Comparison of ENCODE assay signal across 13 cellular contexts in the genomic region with DNA sequence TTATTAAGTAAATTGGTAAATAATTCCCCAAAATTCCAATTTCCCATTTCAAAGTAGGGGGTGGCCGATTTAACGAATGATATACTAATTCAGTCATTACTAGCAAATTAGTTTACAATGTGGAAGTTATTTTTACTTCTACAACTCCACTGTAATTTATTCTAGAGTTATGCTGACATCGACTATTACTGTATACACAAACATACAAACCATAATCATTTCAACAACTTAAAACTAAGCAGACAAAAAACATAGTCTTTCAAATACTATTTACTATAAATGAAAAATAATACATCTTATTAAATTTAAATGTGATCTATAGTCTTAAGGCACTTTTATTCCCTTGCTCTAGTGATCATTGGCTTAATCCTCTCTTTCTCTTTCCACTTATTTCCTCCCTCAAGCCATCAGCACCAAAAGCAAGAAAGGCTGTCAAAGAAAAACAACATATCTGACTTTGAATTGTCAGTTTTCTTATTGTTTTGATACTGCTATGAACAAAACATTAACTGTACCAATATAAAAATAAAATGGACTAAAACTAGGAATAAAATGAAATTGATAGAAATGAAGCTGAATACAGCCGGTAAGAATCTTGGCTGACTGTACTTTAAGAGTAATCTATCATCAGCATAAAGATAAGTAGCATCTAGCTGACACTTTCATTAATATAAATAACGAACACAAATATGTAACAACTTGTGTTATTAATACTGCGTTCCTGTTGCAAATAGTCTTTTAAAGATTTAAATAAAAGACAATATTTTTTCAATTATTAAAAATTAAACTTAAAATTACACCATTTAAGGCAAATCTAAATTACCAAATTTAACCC. TPM values are rescaled to one million over a fixed set of nuclear protein-coding genes. Genes with fewer than 3 reads are reported as not detected.
DNase-seq lines count a peak whose midpoint lies in the region; ATAC-seq, FAIRE-seq and TF ChIP-seq lines count a peak whose summit lies in the region.
"Had no signal": no experiment of that assay in that cellular context is flagged by ENCODE, and none has a peak within 500 bp of the region (broad histone marks: within the 10 kb centered on the region; RNA-seq: fewer than 3 reads in every experiment).

No MANE protein-coding gene starts in this region.

- no peak overlapping the region; the same call in 1 of the 2 replicates for H3K27ac ChIP-seq in SK-N-MC
- H3K27ac ChIP-seq in sigmoid colon, result peak overlapping the region in 2 of 4 donors; percentile 97
- H3K27ac ChIP-seq: vagina had no signal

- H3K27ac Mint-ChIP-seq in Caco-2 (ENCODE audit: unreplicated experiment), result no peak overlapping the region

- H3K9me3 ChIP-seq in SK-N-MC (ENCODE audit: low read depth, low read length) (no peaks in the 10 kb centered on the region), sigmoid colon (no peaks in the 10 kb centered on the region), Caco-2 (no peaks in the 10 kb centered on the region)
- H3K9me3 ChIP-seq: vagina had no signal

- TF ChIP-seq EP300 in sigmoid colon (IDR thresholded peaks at IDR 0.05), result no peak

- H3K9me3 Mint-ChIP-seq in Caco-2 (ENCODE audit: unreplicated experiment), result no peaks in the 10 kb centered on the region

- no peak for TF ChIP-seq POLR2A in sigmoid colon (IDR thresholded peaks at IDR 0.05)

- H3K4me1 Mint-ChIP-seq in Caco-2 (ENCODE audit: low read depth, unreplicated experiment), result peaks cover 14% of the 10 kb centered on the region

- H3K27me3 Mint-ChIP-seq in Caco-2 (ENCODE audit: insufficient read depth, unreplicated experiment), result no peaks in the 10 kb centered on the region

- TF ChIP-seq CTCF in fibroblast of villous mesenchyme (IDR thresholded peaks at IDR 0.05; ENCODE audit: insufficient read depth, low read depth, low read length) (no peak), sigmoid colon (IDR thresholded peaks at IDR 0.05) (no peak), Caco-2 (IDR thresholded peaks at IDR 0.05; ENCODE audit: insufficient read depth in 1 of 2, low read depth in 1 of 2, low read length in 1 of 2, severe bottlenecking in 1 of 2, unreplicated experiment in 1 of 2) (no peak)

- no peak overlapping the region for H3K4me3 Mint-ChIP-seq in Caco-2 (ENCODE audit: unreplicated experiment)

- H3K4me3 ChIP-seq in SK-N-MC (peak overlapping the region; percentile 79), fibroblast of villous mesenchyme (ENCODE audit: low read depth, low read length) (peak overlapping the region; percentile 95), sigmoid colon (peak overlapping the region; percentile 65 to 96 (median 85)), Caco-2 (ENCODE audit: low read depth, low read length) (no peak overlapping the region)

- 52 to 66% methylated on average over 6 of the region's 6 CpGs for WGBS in sigmoid colon, 2 donors

- FAIRE-seq in GM18507 (lab: Jason Lieb, UNC), result peak; percentile 24

- H3K36me3 ChIP-seq in SK-N-MC (ENCODE audit: insufficient read depth, low read length) (peaks cover 24% of the 10 kb centered on the region), sigmoid colon (no peaks in the 10 kb centered on the region), Caco-2 (ENCODE audit: control insufficient read depth, insufficient read depth, low read length) (no peaks in the 10 kb centered on the region)
- H3K36me3 ChIP-seq: vagina had no signal

- DNase-seq in GM18507 (ENCODE audit: extremely low spot score, insufficient read length, low read depth), result no peak
- DNase-seq in SK-N-MC (ENCODE audit: low read depth, low spot score), result no peak
- DNase-seq in fibroblast of villous mesenchyme (ENCODE audit: low read depth), result no peak
- DNase-seq in sigmoid colon, result no peak
- DNase-seq in Caco-2, result no peak
- no peak for DNase-seq in SW480 (ENCODE audit: low spot score)
- no peak for DNase-seq in COLO829 (ENCODE audit: low spot score)
- DNase-seq: activated CD4-positive, alpha-beta T cell treated with anti-CD3 and anti-CD28 coated beads, Interleukin-2, amount 50 U/mL, for 48 hours; anterior cingulate cortex; kidney glomerular epithelial cell; stimulated activated CD4-positive, alpha-beta T cell treated with anti-CD3 and anti-CD28 coated beads, Interleukin-1b, Interleukin-23, amount 100 ng/mL, for 48 hours had no signal

- H3K4me1 ChIP-seq in sigmoid colon (peaks cover 0 to 39% (median 23%) of the 10 kb centered on the region in 4 donors), Caco-2 (no peaks in the 10 kb centered on the region; the same call in 1 of the 2 replicates)

- H3K27me3 ChIP-seq in sigmoid colon (no peaks in the 10 kb centered on the region), Caco-2 (replicated peaks; ENCODE audit: control insufficient read depth, insufficient read depth, low read length) (no peaks in the 10 kb centered on the region)
- H3K27me3 ChIP-seq: vagina had no signal

- intact Hi-C loops in sigmoid colon (cut with DNase I), result loop anchor here (10.0 kb wide), 1 partner anchor 339 kb away; no protein-coding TSS in a partner anchor
- intact Hi-C loops in Caco-2 (cut with micrococcal nuclease; ENCODE audit: unreplicated experiment), result loop anchor here (10.0 kb wide), 1 partner anchor 81 kb away; no protein-coding TSS in a partner anchor

- peak overlapping the region; percentile 90 for H3K9ac ChIP-seq in SK-N-MC (ENCODE audit: insufficient read length)

- POLR2A ChIA-PET in Caco-2 (lab: Charles Lee), result no interaction called here

- CTCF ChIA-PET in Caco-2 (lab: Charles Lee), result no interaction called here

- ATAC-seq in HG03342 (IDR thresholded peaks at IDR 0.05; ENCODE audit: unreplicated experiment), result no peak

- BruUV-seq in Caco-2 (replicated peaks; lab: Mats Ljungman, UMichigan), result no TSS peak

- H3K36me3 Mint-ChIP-seq in Caco-2 (ENCODE audit: insufficient read depth, unreplicated experiment), result no peaks in the 10 kb centered on the region

RNA-seq across cellular contexts. Expression of a gene that starts 4.1 kb away (rescaled TPM):
- total RNA-seq in fibroblast of villous mesenchyme (112 and 113 TPM in 2 replicates), sigmoid colon (10 to 100 TPM; 60.8 to 93.6 (median 66.3) TPM), Caco-2 (2022) (38.3 and 39.8 TPM in 2 replicates)
- 10 to 100 TPM in 1 of 3 donors, 1 to 10 TPM in 2; 8.4 to 10.7 (median 9.9) TPM for polyA plus RNA-seq in sigmoid colon
